Comparison of ENCODE assay signal across 8 cellular contexts in genomic region chr6:42450314-42451145, GRCh38. TPM values are rescaled to one million over a fixed set of nuclear protein-coding genes. Genes with fewer than 3 reads are reported as not detected.
A peak's percentile ranks its signal among the peaks of the same experiment; 100 is the strongest.
DNase-seq lines count a peak whose midpoint lies in the region; TF ChIP-seq lines count a peak whose summit lies in the region.

No MANE protein-coding gene starts in this region.

- peak overlapping the region; percentile 93 for H3K4me3 ChIP-seq in OCI-LY3 (ENCODE audit: low read length)
- H3K4me3 ChIP-seq in mammary epithelial cell (replicated peaks in 1 of 3; ENCODE audit: insufficient read depth in 1 of 3, low read depth in 2 of 3, low read length in 3 of 3) = peak overlapping the region; percentile 71 to 91 (median 83)
- H3K4me3 ChIP-seq in mesendoderm (ENCODE audit: low read length) = peak overlapping the region; percentile 63
- peak overlapping the region; percentile 68 to 84 for H3K4me3 ChIP-seq in tibial artery

- H3K27ac ChIP-seq in OCI-LY3 (ENCODE audit: low read length) (peak overlapping the region; percentile 91), mammary epithelial cell (ENCODE audit: insufficient read depth, low read depth, low read length) (no peak overlapping the region), mesendoderm (ENCODE audit: low read depth, low read length) (no peak overlapping the region), tibial artery (peak overlapping the region; percentile 46 to 91)

- H3K4me2 ChIP-seq in OCI-LY3 (ENCODE audit: low read length) (peak overlapping the region; percentile 92), mammary epithelial cell (ENCODE audit: insufficient read depth, low read depth, low read length) (peak overlapping the region; percentile 87), mesendoderm (ENCODE audit: low read length) (peak overlapping the region; percentile 79)

- dilution Hi-C loops in mammary epithelial cell (cut with HindIII; ENCODE audit: low sequenced_read_pairs) = loop anchor here (5.0 kb wide), 2 partner anchors 68 to 87 kb away; no protein-coding TSS in a partner anchor

- H3K9ac ChIP-seq in OCI-LY3 (ENCODE audit: low read length) = peak overlapping the region; percentile 100
- H3K9ac ChIP-seq in mammary epithelial cell (ENCODE audit: insufficient read depth, low read length) = peak overlapping the region; percentile 75
- peak overlapping the region; percentile 70 for H3K9ac ChIP-seq in mesendoderm (ENCODE audit: low read length)

- DNase-seq in NK-92 treated with Interleukin-12 subunit alpha and Interleukin-12 subunit beta, amount 100 ng/mL, for 24 hours (lab: John Stamatoyannopoulos, UW) = peak; percentile 29
- no peak for DNase-seq in NK-92 (lab: John Stamatoyannopoulos, UW; ENCODE audit: unreplicated experiment)
- no peak for DNase-seq in mammary epithelial cell
- DNase-seq in mesendoderm = peak; percentile 42
- no peak for DNase-seq in tibial artery
- no peak for DNase-seq in mesenteric fat pad (ENCODE audit: low spot score)
- DNase-seq in NCI-H2196 (lab: John Stamatoyannopoulos, UW; ENCODE audit: unreplicated experiment) = no peak

- CTCF ChIA-PET in mammary epithelial cell (lab: Charles Lee; ENCODE audit: low non-redundant PET) = no interaction called here

- H3K36me3 ChIP-seq in OCI-LY3 (replicated peaks; ENCODE audit: low read depth, low read length) (peaks cover 31% of the 10 kb centered on the region), mammary epithelial cell (ENCODE audit: insufficient read depth, low read length) (no peaks in the 10 kb centered on the region), mesendoderm (ENCODE audit: control insufficient read depth, insufficient read depth, low read length) (no peaks in the 10 kb centered on the region), tibial artery (no peaks in the 10 kb centered on the region)

- no peak overlapping the region for H4K5ac ChIP-seq in mesendoderm (ENCODE audit: low read length)

- H4K8ac ChIP-seq in mesendoderm (ENCODE audit: low read depth, low read length) = no peak overlapping the region

- no peak overlapping the region for H2AK5ac ChIP-seq in mesendoderm (ENCODE audit: low read length)

- no peak overlapping the region for H3K23ac ChIP-seq in mesendoderm (ENCODE audit: low read length)

- H3K18ac ChIP-seq in mesendoderm (ENCODE audit: low read length) = peak overlapping the region; percentile 46

- H2BK5ac ChIP-seq in mesendoderm (ENCODE audit: low read length) = no peak overlapping the region

- no peak overlapping the region for H3K4ac ChIP-seq in mesendoderm (ENCODE audit: low read depth, low read length)

- no peaks in the 10 kb centered on the region for H3K27me3 ChIP-seq in OCI-LY3 (ENCODE audit: low read depth, low read length)
- H3K27me3 ChIP-seq in mammary epithelial cell (ENCODE audit: insufficient read depth, low read length) = no peaks in the 10 kb centered on the region
- H3K27me3 ChIP-seq in mesendoderm (ENCODE audit: insufficient read depth, low read length, poor library complexity) = no peaks in the 10 kb centered on the region
- H3K27me3 ChIP-seq in tibial artery = no peaks in the 10 kb centered on the region

- no peaks in the 10 kb centered on the region for H3K79me1 ChIP-seq in mesendoderm (ENCODE audit: low read length)

- H4K20me1 ChIP-seq in OCI-LY3 (ENCODE audit: insufficient read depth, low read length) = 0 out of 2 replicates have a peak, but pooled peaks cover 13% of the 10 kb centered on the region
- no peaks in the 10 kb centered on the region for H4K20me1 ChIP-seq in mammary epithelial cell (ENCODE audit: insufficient read depth, low read length)

- 37% methylated on average over 14 of the region's 21 CpGs for WGBS in mammary epithelial cell (ENCODE audit: low coverage, missing lambda C conversion rate)
- WGBS in mesendoderm (ENCODE audit: extremely low coverage, insufficient coverage, low lambda C conversion rate) = no CpG with 5 or more reads among the region's 21 CpGs

- H3K9me3 ChIP-seq in OCI-LY3 (ENCODE audit: insufficient read depth, low read length) (no peaks in the 10 kb centered on the region), mammary epithelial cell (replicated peaks; ENCODE audit: insufficient read depth, low read length) (no peaks in the 10 kb centered on the region), tibial artery (no peaks in the 10 kb centered on the region)

- H2BK120ac ChIP-seq in mesendoderm (ENCODE audit: low read depth, low read length) = no peak overlapping the region

- H3K4me1 ChIP-seq in OCI-LY3 (ENCODE audit: low read length) (peaks cover 32% of the 10 kb centered on the region), mammary epithelial cell (ENCODE audit: insufficient read depth, low read length) (peaks cover 22% of the 10 kb centered on the region), mesendoderm (ENCODE audit: control insufficient read depth, low read depth, low read length) (peaks cover 9% of the 10 kb centered on the region), tibial artery (peaks cover 0 to 24% (median 20%) of the 10 kb centered on the region in 4 donors)

- TF ChIP-seq CTCF in OCI-LY3 (IDR thresholded peaks at IDR 0.05; ENCODE audit: low read depth, low read length) = no peak
- no peak for TF ChIP-seq CTCF in mammary epithelial cell (conservative IDR thresholded peaks at IDR 0.05 in 1 of 2, IDR thresholded peaks at IDR 0.05 in 1 of 2; ENCODE audit: extremely low read depth in 1 of 2, insufficient read depth in 1 of 2, low read depth in 1 of 2, low read length in 2 of 2)
- no peak for TF ChIP-seq CTCF in tibial artery (IDR thresholded peaks at IDR 0.05)

- in situ Hi-C loops in mammary epithelial cell (cut with MboI; ENCODE audit: low sequenced_read_pairs in 2 of 2) = no loop called here

- H3K79me2 ChIP-seq in OCI-LY3 (ENCODE audit: low read length) = peaks cover 64% of the 10 kb centered on the region
- peaks cover 39% of the 10 kb centered on the region for H3K79me2 ChIP-seq in mammary epithelial cell (ENCODE audit: insufficient read depth, low read length)
- H3K79me2 ChIP-seq in mesendoderm (ENCODE audit: control insufficient read depth, insufficient read depth, low read length) = peaks cover 18% of the 10 kb centered on the region

- H2AFZ ChIP-seq in OCI-LY3 (ENCODE audit: low read depth, low read length) = no peak overlapping the region
- peak overlapping the region; percentile 62 for H2AFZ ChIP-seq in mammary epithelial cell (ENCODE audit: low read depth, low read length)

- H2BK15ac ChIP-seq in mesendoderm (replicated peaks; ENCODE audit: low read depth) = no peak overlapping the region

- intact Hi-C loops in mammary epithelial cell (cut with micrococcal nuclease) = loop anchor here (5.0 to 10.0 kb wide), 5 partner anchors 113 to 294 kb away; partner anchors contain the start of gene TBCC
- intact Hi-C loops in tibial artery (cut with DNase I; ENCODE audit: low total_unique reads) = no loop called here

- H3K56ac ChIP-seq in mesendoderm (ENCODE audit: low read length) = peak overlapping the region; percentile 88

- BruUV-seq in mammary epithelial cell (replicated peaks; lab: Mats Ljungman, UMichigan) = TSS peak; percentile 26

RNA-seq across cellular contexts. Expression of gene TRERF1, which starts 1.2 kb away (rescaled TPM):
- total RNA-seq in mammary epithelial cell (1 to 10 TPM in 1 of 2 donors, under 1 TPM in 1; 0.33 to 4.9 TPM), mesenteric fat pad (3.3 TPM)
- 3.7 TPM for polyA plus RNA-seq in mammary epithelial cell
- 10.7 TPM for polyA minus RNA-seq in mammary epithelial cell
- 4.7 TPM for polyA plus RNA-seq in mesendoderm (2013, experiment 1 of 2)
- 5.2 TPM for polyA plus RNA-seq in mesendoderm (2013, experiment 2 of 2)

Comparison
In these comparisons a context has a peak if more than half of its experiments do, and no peak if none do; other contexts are left out.
1. DNase-seq: peak in NK-92 treated with Interleukin-12 subunit alpha and Interleukin-12 subunit beta, amount 100 ng/mL, for 24 hours (single experiment) and mesendoderm (single experiment); none in NK-92 (single experiment), mammary epithelial cell (single experiment), tibial artery (0 of 2), mesenteric fat pad (single experiment) and NCI-H2196 (single experiment).
2. H3K27ac ChIP-seq: peak in OCI-LY3 (single experiment) and tibial artery (2 of 2); none in mammary epithelial cell (single experiment) and mesendoderm (single experiment).
3. Peak in every context shown above with its lines, with median percentiles within 50 percentile points of each other: H3K4me2 ChIP-seq, H3K4me3 ChIP-seq and H3K9ac ChIP-seq.